In the genomic region with DNA sequence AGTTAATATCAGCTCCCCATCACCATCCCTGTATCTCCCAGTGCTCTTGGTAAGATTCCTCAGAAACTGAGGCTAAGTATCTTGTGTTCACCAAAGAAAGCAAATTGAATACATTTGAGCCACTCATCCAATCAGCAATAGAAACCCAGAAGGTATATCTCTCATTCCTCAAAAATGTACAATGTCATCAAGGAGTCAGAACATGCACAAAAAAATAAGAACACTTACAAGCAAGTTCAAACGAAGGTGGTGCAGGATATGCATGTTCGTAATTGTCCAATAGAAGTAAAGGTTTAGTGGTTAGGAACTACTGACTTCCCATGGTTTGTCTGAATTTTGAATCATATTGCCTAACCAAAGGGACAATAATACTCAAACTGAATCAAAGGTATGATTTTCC, we compare ENCODE assay signal across 22 cellular contexts. TPM values are rescaled to one million over a fixed set of nuclear protein-coding genes. Genes with fewer than 3 reads are reported as not detected.
DNase-seq lines count a peak whose midpoint lies in the region; FAIRE-seq and TF ChIP-seq lines count a peak whose summit lies in the region.
"Had no signal": no experiment of that assay in that cellular context is flagged by ENCODE, and none has a peak within 500 bp of the region (broad histone marks: within the 10 kb centered on the region; RNA-seq: fewer than 3 reads in every experiment).

No MANE protein-coding gene starts in this region.

- no peak overlapping the region for H3K9ac ChIP-seq in keratinocyte (ENCODE audit: control insufficient read depth, extremely low read depth, insufficient read depth, low read length)

- H3K79me2 ChIP-seq in keratinocyte (ENCODE audit: control insufficient read depth, insufficient read depth, low read length), result no peaks in the 10 kb centered on the region

- H2AFZ ChIP-seq in keratinocyte (ENCODE audit: control insufficient read depth, low read length), result no peak overlapping the region

- H3K9me3 ChIP-seq in keratinocyte (ENCODE audit: control insufficient read depth, low read depth, low read length), result no peaks in the 10 kb centered on the region
- H3K9me3 ChIP-seq: A549, HAP-1 had no signal

- DNase-seq in D721Med (ENCODE audit: insufficient read length, low spot score) (no peak), bronchial epithelial cell (ENCODE audit: low read depth) (peak; percentile 87), epithelial cell of prostate (ENCODE audit: low read depth, low spot score) (peak; percentile 10), keratinocyte (ENCODE audit: low read depth, low spot score) (peak; percentile 25), hippocampal formation (lab: John Stamatoyannopoulos, UW) (no peak), AG20443 (ENCODE audit: low spot score) (no peak)
- no peak for DNase-seq in stimulated activated CD8-positive, alpha-beta memory T cell treated with anti-CD3 and anti-CD28 coated beads, Interleukin-4, amount 100 ng/mL, for 48 hours
- DNase-seq: 8988T; ACHN; C1 segment of cervical spinal cord; Calu3; CD4-positive, alpha-beta memory T cell; COR-L47; DND-41; GOT3; HFFc6 had no signal

- H3K4me3 ChIP-seq in bronchial epithelial cell (ENCODE audit: low read depth, low read length), result no peak overlapping the region
- H3K4me3 ChIP-seq in keratinocyte (ENCODE audit: control insufficient read depth in 2 of 3, extremely low read depth in 1 of 3, insufficient read depth in 2 of 3, low read depth in 1 of 3, low read length in 3 of 3), result no peak overlapping the region
- H3K4me3 ChIP-seq: A549, HAP-1 had no signal

- H3K36me3 ChIP-seq in bronchial epithelial cell (ENCODE audit: control insufficient read depth, insufficient read depth, low read length) (no peaks in the 10 kb centered on the region), keratinocyte (ENCODE audit: control insufficient read depth in 2 of 2, extremely low read depth in 1 of 2, insufficient read depth in 2 of 2, low read length in 2 of 2) (no peaks in the 10 kb centered on the region)
- H3K36me3 ChIP-seq: HAP-1 had no signal

- dilution Hi-C loops in keratinocyte (cut with MboI; ENCODE audit: extremely low pct_ligation_motif_present, low sequenced_read_pairs), result no loop called here

- H3K4me2 ChIP-seq in keratinocyte (ENCODE audit: control insufficient read depth, extremely low read depth, insufficient read depth, low read depth, low read length), result peak overlapping the region; percentile 9
- H3K4me2 ChIP-seq: A549 had no signal

- H3K27ac ChIP-seq in epithelial cell of prostate (peak overlapping the region; percentile 32), keratinocyte (ENCODE audit: control insufficient read depth, insufficient read depth, low read length) (no peak overlapping the region)
- H3K27ac ChIP-seq: A549 had no signal

- no peaks in the 10 kb centered on the region for H4K20me1 ChIP-seq in keratinocyte (ENCODE audit: control insufficient read depth, extremely low read depth, insufficient read depth, low read length)

- H3K4me1 ChIP-seq in keratinocyte (ENCODE audit: control insufficient read depth, extremely low read depth, insufficient read depth, low read length), result peaks cover 17% of the 10 kb centered on the region
- H3K4me1 ChIP-seq: A549, HAP-1 had no signal

- FAIRE-seq in D721Med (lab: Jason Lieb, UNC) (peak; percentile 69), bronchial epithelial cell (lab: Jason Lieb, UNC) (no peak), keratinocyte (lab: Jason Lieb, UNC) (peak; percentile 79)
- FAIRE-seq: A549, G401.6, GM12892, H54 had no signal

- TF ChIP-seq CTCF in D721Med (IDR thresholded peaks at IDR 0.05; ENCODE audit: insufficient read depth, missing control alignments), result no peak
- no peak for TF ChIP-seq CTCF in bronchial epithelial cell (IDR thresholded peaks at IDR 0.05; ENCODE audit: insufficient read depth, low read length, severe bottlenecking)
- TF ChIP-seq CTCF in keratinocyte (optimal IDR thresholded peaks at IDR 0.05 in 1 of 3, IDR thresholded peaks at IDR 0.05 in 1 of 3, conservative IDR thresholded peaks at IDR 0.05 in 1 of 3; ENCODE audit: extremely low read depth in 1 of 3, insufficient read depth in 2 of 3, low read length in 3 of 3), result no peak

- H3K27me3 ChIP-seq in bronchial epithelial cell (ENCODE audit: control insufficient read depth, insufficient read depth, low read length) (no peaks in the 10 kb centered on the region), keratinocyte (ENCODE audit: control insufficient read depth, extremely low read depth, insufficient read depth, low read length) (no peaks in the 10 kb centered on the region)

- no peaks in the 10 kb centered on the region for H3K9me1 ChIP-seq in keratinocyte (ENCODE audit: control insufficient read depth, extremely low read depth, insufficient read depth, low read length)

RNA-seq across cellular contexts. Expression of a gene that starts 24.3 kb away (rescaled TPM):
- total RNA-seq in bronchial epithelial cell, result not detected in 2 replicates
- 0.03 to 0.05 TPM in 2 of 3 replicates, not detected in the other for polyA plus RNA-seq in keratinocyte
- not detected for polyA plus RNA-seq in keratinocyte (2011; ENCODE audit: low read depth)
- 0.09 and 0.12 TPM in 2 replicates for polyA plus RNA-seq in keratinocyte (2011; cell fraction: cytosol; rRNA removed)
- 0.07 and 0.17 TPM in 2 replicates for polyA plus RNA-seq in keratinocyte (2011; cell fraction: nucleus; rRNA removed)
- not detected in 2 replicates for polyA plus RNA-seq in keratinocyte (2012; ENCODE audit: low replicate concordance)
- polyA minus RNA-seq in keratinocyte, result 0.23 TPM in 1 of 3 replicates, not detected in the others
- not detected for polyA minus RNA-seq in keratinocyte (2011; cell fraction: cytosol; rRNA and poly(A)+ RNA removed)
- not detected in 2 replicates for polyA minus RNA-seq in keratinocyte (2011; cell fraction: nucleus; rRNA and poly(A)+ RNA removed)
- total RNA-seq: Calu3; CD4-positive, alpha-beta memory T cell; HFFc6 had no signal
- polyA plus RNA-seq: A549; BJ; CD4-positive, alpha-beta memory T cell had no signal

Comparison
In these comparisons a context has a peak if more than half of its experiments do, and no peak if none do; other contexts are left out.
1. DNase-seq: peak in bronchial epithelial cell (single experiment), epithelial cell of prostate (single experiment) and keratinocyte (single experiment); none in D721Med (single experiment), hippocampal formation (0 of 2), AG20443 (single experiment) and stimulated activated CD8-positive, alpha-beta memory T cell treated with anti-CD3 and anti-CD28 coated beads, Interleukin-4, amount 100 ng/mL, for 48 hours (single experiment).